In genomic region chr19:54114340-54114826, GRCh38 we compare ENCODE assay signal across 8 cellular contexts. TPM values are rescaled to one million over a fixed set of nuclear protein-coding genes. Genes with fewer than 3 reads are reported as not detected.
DNase-seq lines count a peak whose midpoint lies in the region; ATAC-seq and TF ChIP-seq lines count a peak whose summit lies in the region.

No MANE protein-coding gene starts in this region.

- peak overlapping the region in 9 of 12 donors; percentile 82 to 95 (median 92) for H3K27ac ChIP-seq in heart left ventricle

- H3K27me3 ChIP-seq in heart left ventricle = no peaks in the 10 kb centered on the region

- TF ChIP-seq POLR2A in heart left ventricle (IDR thresholded peaks at IDR 0.05) = no peak

- H3K27ac Mint-ChIP-seq in activated naive CD8-positive, alpha-beta T cell treated with anti-CD3 and anti-CD28 coated beads for 36 hours = peak overlapping the region; percentile 96

- peaks cover 27% of the 10 kb centered on the region for H3K4me1 Mint-ChIP-seq in activated naive CD8-positive, alpha-beta T cell treated with anti-CD3 and anti-CD28 coated beads for 36 hours

- H3K36me3 ChIP-seq in heart left ventricle = peaks cover 0 to 44% (median 32%) of the 10 kb centered on the region in 9 donors

- 14 to 59% (median 29%) methylated on average over 9 to 24 of the region's 24 CpGs for WGBS in heart left ventricle, 4 donors

- no peak for TF ChIP-seq CTCF in heart left ventricle (IDR thresholded peaks at IDR 0.05)

- H3K9me3 ChIP-seq in heart left ventricle = no peaks in the 10 kb centered on the region

- peak; percentile 9 to 26 for ATAC-seq in activated CD4-positive, CD25-positive, alpha-beta regulatory T cell treated with anti-CD3 and anti-CD28 coated beads, Interleukin-2, amount 50 U/mL, for 24 hours
- ATAC-seq in heart left ventricle (peak; percentile 13 to 62 (median 35)), HG03025 (IDR thresholded peaks at IDR 0.05; ENCODE audit: low FRiP score, unreplicated experiment) (no peak), GM19463 (IDR thresholded peaks at IDR 0.05; ENCODE audit: unreplicated experiment) (no peak)

- DNase-seq in activated CD4-positive, CD25-positive, alpha-beta regulatory T cell treated with anti-CD3 and anti-CD28 coated beads, Interleukin-2, amount 50 U/mL, for 72 hours = no peak
- DNase-seq in activated naive CD8-positive, alpha-beta T cell treated with anti-CD3 and anti-CD28 coated beads for 36 hours = peak; percentile 71
- DNase-seq in heart left ventricle (peak in 3 of 5 donors; percentile 49 to 56 (median 50)), pons (ENCODE audit: low spot score) (peak; percentile 37)

- peak overlapping the region; percentile 90 for H3K4me3 Mint-ChIP-seq in activated naive CD8-positive, alpha-beta T cell treated with anti-CD3 and anti-CD28 coated beads for 36 hours

- intact Hi-C loops in heart left ventricle (cut with DNase I) = loop anchor here in 1 of 10 donors (1.0 kb wide), 1 partner anchor 11 kb away; no protein-coding TSS in a partner anchor

- H3K4me1 ChIP-seq in heart left ventricle = peaks cover 4 to 26% (median 22%) of the 10 kb centered on the region in 12 donors

- H3K4me3 ChIP-seq in heart left ventricle = peak overlapping the region; percentile 57 to 99 (median 80)

- no peaks in the 10 kb centered on the region for H3K9me3 Mint-ChIP-seq in activated naive CD8-positive, alpha-beta T cell treated with anti-CD3 and anti-CD28 coated beads for 36 hours

- no peaks in the 10 kb centered on the region for H3K27me3 Mint-ChIP-seq in activated naive CD8-positive, alpha-beta T cell treated with anti-CD3 and anti-CD28 coated beads for 36 hours

- peaks cover 29% of the 10 kb centered on the region for H3K36me3 Mint-ChIP-seq in activated naive CD8-positive, alpha-beta T cell treated with anti-CD3 and anti-CD28 coated beads for 36 hours

TF ChIP-seq in PFSK-1, 5 proteins besides CTCF, POLR2A, EP300 and RAD21:
- TF ChIP-seq POLR2AphosphoS5 (IDR thresholded peaks at IDR 0.05; ENCODE audit: low read depth, low read length) = peak; percentile 73
- TF ChIP-seq REST (IDR thresholded peaks at IDR 0.05; ENCODE audit: insufficient read depth in 1 of 2, low read depth in 2 of 2, low read length in 2 of 2) = no peak
- no peak for TF ChIP-seq SIN3A (IDR thresholded peaks at IDR 0.05; ENCODE audit: borderline replicate concordance, insufficient read depth, low read length)
- TF ChIP-seq FOXP2 (optimal IDR thresholded peaks at IDR 0.05; ENCODE audit: borderline replicate concordance, extremely low read depth, extremely low read length, insufficient read depth) = peak; percentile 12
- peak; percentile 22; the same call in 1 of the 2 replicates for TF ChIP-seq TAF1 (IDR thresholded peaks at IDR 0.05; ENCODE audit: borderline replicate concordance, insufficient read depth, low read length)

RNA-seq across cellular contexts. Expression of gene TFPT, which starts 1.1 kb away (rescaled TPM):
- 106 TPM for polyA plus RNA-seq in PFSK-1 (2012; ENCODE audit: insufficient read length, low read depth)
- 10 to 100 TPM; 33.3 to 38.5 TPM for total RNA-seq in activated naive CD8-positive, alpha-beta T cell treated with anti-CD3 and anti-CD28 coated beads for 36 hours
- 10 to 100 TPM in 8 of 9 donors, 1 to 10 TPM in 1; 9.6 to 23.1 (median 12.5) TPM for total RNA-seq in heart left ventricle
- polyA plus RNA-seq in heart left ventricle = 10 to 100 TPM; 26.0 to 26.5 TPM

RNA-seq across cellular contexts. Expression of gene PRPF31, which starts 1.2 kb away (rescaled TPM):
- 127 TPM for polyA plus RNA-seq in PFSK-1 (2012; ENCODE audit: insufficient read length, low read depth)
- 100 to 1,000 TPM; 120 to 124 TPM for total RNA-seq in activated naive CD8-positive, alpha-beta T cell treated with anti-CD3 and anti-CD28 coated beads for 36 hours
- 10 to 100 TPM; 30.0 to 58.4 (median 37.8) TPM for total RNA-seq in heart left ventricle
- polyA plus RNA-seq in heart left ventricle = 10 to 100 TPM; 42.0 to 57.6 TPM

RNA-seq across cellular contexts. Expression of gene NDUFA3, which starts 11.7 kb away (rescaled TPM):
- polyA plus RNA-seq in PFSK-1 (2012; ENCODE audit: insufficient read length, low read depth) = 176 TPM
- total RNA-seq in activated naive CD8-positive, alpha-beta T cell treated with anti-CD3 and anti-CD28 coated beads for 36 hours = 10 to 100 TPM; 93.6 to 97.9 TPM
- total RNA-seq in heart left ventricle = 100 to 1,000 TPM in 7 of 9 donors, 10 to 100 TPM in 2; 32.2 to 501 (median 299) TPM
- polyA plus RNA-seq in heart left ventricle = 1,000 to 10,000 TPM in 1 of 2 donors, 100 to 1,000 TPM in 1; 154 to 1,519 TPM

RNA-seq across cellular contexts. Expression of gene OSCAR, which starts 13.8 kb away (rescaled TPM):
- 0.33 TPM for polyA plus RNA-seq in PFSK-1 (2012; ENCODE audit: insufficient read length, low read depth)
- total RNA-seq in activated naive CD8-positive, alpha-beta T cell treated with anti-CD3 and anti-CD28 coated beads for 36 hours = under 1 TPM; 0.37 to 0.38 TPM
- 1 to 10 TPM in 3 of 9 donors, under 1 TPM in 5, not detected in 1; 0.35 to 9.8 (median 0.68) TPM for total RNA-seq in heart left ventricle
- polyA plus RNA-seq in heart left ventricle = 1 to 10 TPM in 1 of 2 donors, under 1 TPM in 1; 0.38 to 1.0 TPM

RNA-seq across cellular contexts. Expression of gene CNOT3, which starts 23.2 kb away (rescaled TPM):
- polyA plus RNA-seq in PFSK-1 (2012; ENCODE audit: insufficient read length, low read depth) = 109 TPM
- 10 to 100 TPM; 59.0 to 62.1 TPM for total RNA-seq in activated naive CD8-positive, alpha-beta T cell treated with anti-CD3 and anti-CD28 coated beads for 36 hours
- total RNA-seq in heart left ventricle = 10 to 100 TPM; 12.6 to 28.2 (median 18.5) TPM
- 10 to 100 TPM; 14.2 to 18.1 TPM for polyA plus RNA-seq in heart left ventricle

Comparison
In these comparisons a context has a peak if more than half of its experiments do, and no peak if none do; other contexts are left out.
1. ATAC-seq: peak in activated CD4-positive, CD25-positive, alpha-beta regulatory T cell treated with anti-CD3 and anti-CD28 coated beads, Interleukin-2, amount 50 U/mL, for 24 hours (2 of 2) and heart left ventricle (4 of 4); none in HG03025 (single experiment) and GM19463 (single experiment).